Comparison of ENCODE assay signal across 9 cellular contexts in the genomic region with DNA sequence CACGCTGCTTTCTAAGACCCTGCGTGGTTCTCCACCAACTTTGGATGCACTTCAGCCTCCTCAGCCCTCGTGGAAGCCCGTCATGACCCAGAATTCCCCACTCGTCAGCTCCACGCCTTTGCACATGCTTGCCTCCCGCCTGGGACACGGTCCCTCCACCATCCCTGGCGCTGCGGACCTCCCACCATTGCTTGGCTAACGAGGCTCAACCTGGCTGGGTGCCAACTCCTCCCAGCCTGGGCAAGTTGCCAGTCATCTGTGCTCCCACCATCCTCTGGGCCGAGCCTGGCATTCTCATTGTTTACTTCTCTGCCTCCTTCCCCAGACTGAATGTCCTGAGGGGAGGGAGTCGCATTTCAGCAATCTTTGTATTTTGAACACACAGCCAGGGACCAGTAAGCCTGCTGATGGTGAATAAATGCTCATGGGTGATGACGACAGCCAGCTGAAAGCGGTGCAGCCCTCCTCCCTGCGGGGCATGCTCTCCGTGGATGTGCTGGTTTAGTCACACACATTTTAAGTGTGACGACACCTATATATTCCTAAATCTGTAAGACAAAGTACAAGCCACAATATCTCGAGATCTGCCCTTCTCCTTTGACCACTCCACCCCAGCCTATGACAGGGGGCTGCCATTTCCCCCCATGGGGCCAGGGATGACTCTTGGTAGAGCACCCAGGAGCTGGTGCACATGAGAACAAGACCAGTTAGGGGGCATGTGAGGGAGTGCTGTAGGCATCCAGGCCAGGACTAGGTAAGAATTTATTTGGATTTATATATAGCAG. TPM values are rescaled to one million over a fixed set of nuclear protein-coding genes. Genes with fewer than 3 reads are reported as not detected.
DNase-seq lines count a peak whose midpoint lies in the region; ATAC-seq, FAIRE-seq and TF ChIP-seq lines count a peak whose summit lies in the region.
"Had no signal": no experiment of that assay in that cellular context is flagged by ENCODE, and none has a peak within 500 bp of the region (broad histone marks: within the 10 kb centered on the region; RNA-seq: fewer than 3 reads in every experiment).

No MANE protein-coding gene starts in this region.

- peak overlapping the region; percentile 75 for H3K27ac ChIP-seq in AG04450 (ENCODE audit: low read depth, low read length)

- no peak for FAIRE-seq in D721Med (lab: Jason Lieb, UNC)

- H3K4me1 Mint-ChIP-seq in activated T-helper 17 cell treated with anti-CD3 and anti-CD28 coated beads, Interleukin-2, amount 50 U/mL, for 72 hours, result peaks cover 16% of the 10 kb centered on the region
- peaks cover 6% of the 10 kb centered on the region for H3K4me1 Mint-ChIP-seq in progenitor cell of endocrine pancreas (ENCODE audit: low read depth)

- no peaks in the 10 kb centered on the region for H3K9me3 ChIP-seq in AG04450 (ENCODE audit: control insufficient read depth, insufficient read depth, low read length)

- CTCF ChIA-PET in AG04450 (lab: Charles Lee), result interaction anchor here (0.5 to 1.6 kb wide), 2 partner anchors 26 to 589 kb away, joined by 3 to 8 read pairs; no protein-coding TSS in a partner anchor

- no peak overlapping the region for H3K4me3 ChIP-seq in AG04450 (ENCODE audit: low read depth, low read length)
- H3K4me3 ChIP-seq: skin epidermis had no signal

- POLR2A ChIA-PET in AG04450 (lab: Yijun Ruan, JAX), result no interaction called here

- H3K9me3 Mint-ChIP-seq in activated T-helper 17 cell treated with anti-CD3 and anti-CD28 coated beads, Interleukin-2, amount 50 U/mL, for 72 hours, result no peaks in the 10 kb centered on the region
- peaks cover 6% of the 10 kb centered on the region for H3K9me3 Mint-ChIP-seq in progenitor cell of endocrine pancreas (ENCODE audit: low read depth)

- TF ChIP-seq CTCF in AG04450 (IDR thresholded peaks at IDR 0.05; ENCODE audit: low read depth, low read length), result no peak
- TF ChIP-seq CTCF in progenitor cell of endocrine pancreas (IDR thresholded peaks at IDR 0.05; ENCODE audit: unreplicated experiment), result no peak
- TF ChIP-seq CTCF in D721Med (IDR thresholded peaks at IDR 0.05; ENCODE audit: insufficient read depth, missing control alignments), result no peak

- peak; percentile 61 for DNase-seq in AG04450 (ENCODE audit: low read depth, low spot score)
- DNase-seq in NCI-H2029 treated with DMSO at 0.1 percent for 48 hours (lab: John Stamatoyannopoulos, UW), result peak; percentile 82
- DNase-seq in glomerular endothelial cell (ENCODE audit: extremely low read depth, low read depth, low spot score), result peak; percentile 86
- no peak for DNase-seq in progenitor cell of endocrine pancreas (ENCODE audit: low spot score, unreplicated experiment)
- DNase-seq in D721Med (ENCODE audit: insufficient read length, low spot score), result no peak

- ATAC-seq in GM18858 (IDR thresholded peaks at IDR 0.05; ENCODE audit: unreplicated experiment), result peak; percentile 33
- ATAC-seq in HG02973 (IDR thresholded peaks at IDR 0.05; ENCODE audit: unreplicated experiment), result peak; percentile 50
- ATAC-seq in activated T-helper 17 cell treated with anti-CD3 and anti-CD28 coated beads, Interleukin-2, amount 50 U/mL, for 72 hours (replicated peaks), result peak; percentile 48

- peak overlapping the region; percentile 49 for H3K4me3 Mint-ChIP-seq in activated T-helper 17 cell treated with anti-CD3 and anti-CD28 coated beads, Interleukin-2, amount 50 U/mL, for 72 hours
- H3K4me3 Mint-ChIP-seq in progenitor cell of endocrine pancreas (ENCODE audit: low read depth), result no peak overlapping the region

- H3K27me3 ChIP-seq in AG04450 (ENCODE audit: control insufficient read depth, insufficient read depth, low read length), result no peaks in the 10 kb centered on the region

- no peak overlapping the region for H3K27ac Mint-ChIP-seq in activated T-helper 17 cell treated with anti-CD3 and anti-CD28 coated beads, Interleukin-2, amount 50 U/mL, for 72 hours
- peak overlapping the region; percentile 41 for H3K27ac Mint-ChIP-seq in progenitor cell of endocrine pancreas

- H3K27me3 Mint-ChIP-seq in activated T-helper 17 cell treated with anti-CD3 and anti-CD28 coated beads, Interleukin-2, amount 50 U/mL, for 72 hours, result no peaks in the 10 kb centered on the region
- peaks cover 3% of the 10 kb centered on the region for H3K27me3 Mint-ChIP-seq in progenitor cell of endocrine pancreas

- no peaks in the 10 kb centered on the region for H3K36me3 Mint-ChIP-seq in activated T-helper 17 cell treated with anti-CD3 and anti-CD28 coated beads, Interleukin-2, amount 50 U/mL, for 72 hours (ENCODE audit: low read depth)
- peaks cover 2% of the 10 kb centered on the region for H3K36me3 Mint-ChIP-seq in progenitor cell of endocrine pancreas (ENCODE audit: insufficient read depth)

RNA-seq across cellular contexts. Expression of a gene that starts 37.6 kb away (rescaled TPM):
- polyA plus RNA-seq in AG04450 (2011; rRNA removed), result 4.6 and 4.8 TPM in 2 replicates
- 18.4 and 18.5 TPM in 2 replicates for polyA minus RNA-seq in AG04450 (2011; rRNA and poly(A)+ RNA removed)
- 10 to 100 TPM in 1 of 2 donors, 1 to 10 TPM in 1; 7.8 to 12.2 TPM for total RNA-seq in activated T-helper 17 cell treated with anti-CD3 and anti-CD28 coated beads, Interleukin-2, amount 50 U/mL, for 72 hours
- total RNA-seq in glomerular endothelial cell (5.6 and 6.1 TPM in 2 replicates), progenitor cell of endocrine pancreas (2.1 and 3.3 TPM in 2 replicates)

Comparison
In these comparisons a context has a peak if more than half of its experiments do, and no peak if none do; other contexts are left out.
1. DNase-seq: peak in AG04450 (single experiment), NCI-H2029 treated with DMSO at 0.1 percent for 48 hours (single experiment) and glomerular endothelial cell (single experiment); none in progenitor cell of endocrine pancreas (single experiment) and D721Med (single experiment).
2. Peak in every context shown above with its lines, with median percentiles within 50 percentile points of each other: ATAC-seq.